In genomic region chr5:174555726-174556125, GRCh38 we compare ENCODE assay signal across 31 cellular contexts.
"Had no signal": no experiment of that assay in that cellular context is flagged by ENCODE, and none has a peak within 500 bp of the region (broad histone marks: within the 10 kb centered on the region; RNA-seq: fewer than 3 reads in every experiment).

No MANE protein-coding gene starts in this region.

- DNase-seq: activated B cell treated with CpG ODN at 0.5 μM for 24 hours; activated CD4-positive, alpha-beta memory T cell treated with anti-CD3 and anti-CD28 coated beads for 36 hours; activated CD4-positive, alpha-beta T cell treated with anti-CD3 and anti-CD28 coated beads, Interleukin-2, amount 10 ng/mL, durations not matched to agents 24 days and 14 days; activated CD8-positive, alpha-beta memory T cell treated with anti-CD3 and anti-CD28 coated beads, Interleukin-2, amount 10 ng/mL, durations not matched to agents 7 days and 5 days; activated CD8-positive, alpha-beta memory T cell treated with anti-CD3 and anti-CD28 coated beads, Interleukin-2, amount 50 U/mL, for 4 hours; activated CD8-positive, alpha-beta T cell treated with anti-CD3 and anti-CD28 coated beads, Interleukin-2, amount 10 ng/mL, durations not matched to agents 7 days and 5 days; activated effector memory CD4-positive, alpha-beta T cell treated with anti-CD3 and anti-CD28 coated beads, Interleukin-2, amount 50 U/mL, for 16 hours; activated naive CD4-positive, alpha-beta T cell treated with anti-CD3 and anti-CD28 coated beads, Interleukin-2, amount 10 ng/mL, durations not matched to agents 7 days and 5 days; activated naive CD8-positive, alpha-beta T cell treated with anti-CD3 and anti-CD28 coated beads, Interleukin-2, amount 10 ng/mL, durations not matched to agents 7 days and 5 days; activated T-cell treated with anti-CD3 and anti-CD28 coated beads, Interleukin-2, amount 50 U/mL, for 1 hour; activated T-cell treated with anti-CD3 and anti-CD28 coated beads, Interleukin-2, amount 50 U/mL, for 48 hours; brain microvascular endothelial cell; cortex of kidney; dermis blood vessel endothelial cell; effector CD8-positive, alpha-beta T cell; foreskin fibroblast; gastrocnemius medialis; glutamatergic neuron; heart left ventricle; T-helper 1 cell; T-helper 17 cell; T1000; WERI-Rb-1 had no signal

- H3K9me3 Mint-ChIP-seq: activated naive CD8-positive, alpha-beta T cell treated with anti-CD3 and anti-CD28 coated beads, Interleukin-2, amount 10 ng/mL, durations not matched to agents 7 days and 5 days; activated T-helper 2 cell treated with anti-CD3 and anti-CD28 coated beads, Interferon-gamma antibody, Interleukin-2, Interleukin-4, amounts not matched to agents 10 μg/mL and 5 μg/mL and 100 μg/mL, durations not matched to agents 14 hours and 24 hours and 36 hours; T-helper 2 cell treated with Interferon-gamma antibody and Interleukin-4, amounts not matched to agents 5 μg/mL and 100 μg/mL, for 36 hours had no signal

- H3K27me3 Mint-ChIP-seq: activated B cell treated with CpG ODN at 0.5 μM for 24 hours; activated CD4-positive, alpha-beta T cell treated with anti-CD3 and anti-CD28 coated beads, Interleukin-2, amount 10 ng/mL, durations not matched to agents 24 days and 14 days; activated CD8-positive, alpha-beta memory T cell treated with anti-CD3 and anti-CD28 coated beads, Interleukin-2, amount 10 ng/mL, durations not matched to agents 7 days and 5 days; activated naive CD4-positive, alpha-beta T cell treated with anti-CD3 and anti-CD28 coated beads, Interleukin-2, amount 10 ng/mL, durations not matched to agents 7 days and 5 days; activated naive CD8-positive, alpha-beta T cell treated with anti-CD3 and anti-CD28 coated beads, Interleukin-2, amount 10 ng/mL, durations not matched to agents 7 days and 5 days; central memory CD8-positive, alpha-beta T cell had no signal

- H3K4me3 Mint-ChIP-seq: activated B cell treated with CpG ODN at 0.5 μM for 24 hours; activated CD4-positive, alpha-beta memory T cell treated with anti-CD3 and anti-CD28 coated beads for 36 hours; activated CD4-positive, alpha-beta T cell treated with anti-CD3 and anti-CD28 coated beads, Interleukin-2, amount 10 ng/mL, durations not matched to agents 24 days and 14 days; activated CD8-positive, alpha-beta memory T cell treated with anti-CD3 and anti-CD28 coated beads, Interleukin-2, amount 10 ng/mL, durations not matched to agents 7 days and 5 days; activated CD8-positive, alpha-beta T cell treated with anti-CD3 and anti-CD28 coated beads, Interleukin-2, amount 10 ng/mL, durations not matched to agents 7 days and 5 days; activated naive CD4-positive, alpha-beta T cell treated with anti-CD3 and anti-CD28 coated beads, Interleukin-2, amount 10 ng/mL, durations not matched to agents 7 days and 5 days; activated naive CD8-positive, alpha-beta T cell treated with anti-CD3 and anti-CD28 coated beads, Interleukin-2, amount 10 ng/mL, durations not matched to agents 7 days and 5 days; activated T-helper 1 cell treated with anti-CD3 and anti-CD28 coated beads, Interleukin-12 subunit alpha, Interleukin-12 subunit beta, Interleukin-2, Interleukin-4 antibody, amounts not matched to agents 30 ng/mL and 10 ng/mL and 1 ng/mL, durations not matched to agents 14 hours and 24 hours and 36 hours; central memory CD8-positive, alpha-beta T cell; T-helper 17 cell; T-helper 2 cell treated with Interferon-gamma antibody and Interleukin-4, amounts not matched to agents 5 μg/mL and 100 μg/mL, for 36 hours had no signal

- H3K36me3 Mint-ChIP-seq: activated CD4-positive, alpha-beta memory T cell treated with anti-CD3 and anti-CD28 coated beads for 36 hours; activated CD8-positive, alpha-beta memory T cell treated with anti-CD3 and anti-CD28 coated beads, Interleukin-2, amount 10 ng/mL, durations not matched to agents 7 days and 5 days; activated naive CD4-positive, alpha-beta T cell treated with anti-CD3 and anti-CD28 coated beads, Interleukin-2, amount 10 ng/mL, durations not matched to agents 7 days and 5 days; activated naive CD4-positive, alpha-beta T cell treated with anti-CD3 and anti-CD28 coated beads, Interleukin-2, amount 50 U/mL, for 72 hours; activated naive CD8-positive, alpha-beta T cell treated with anti-CD3 and anti-CD28 coated beads, Interleukin-2, amount 10 ng/mL, durations not matched to agents 7 days and 5 days had no signal

- FAIRE-seq: bronchial epithelial cell, endometrium, endothelial cell of umbilical vein had no signal

- H3K4me1 Mint-ChIP-seq: activated B cell treated with CpG ODN at 0.5 μM for 24 hours; activated CD4-positive, alpha-beta T cell treated with anti-CD3 and anti-CD28 coated beads, Interleukin-2, amount 10 ng/mL, durations not matched to agents 24 days and 14 days; activated CD8-positive, alpha-beta memory T cell treated with anti-CD3 and anti-CD28 coated beads, Interleukin-2, amount 10 ng/mL, durations not matched to agents 7 days and 5 days; activated naive CD4-positive, alpha-beta T cell treated with anti-CD3 and anti-CD28 coated beads, Interleukin-2, amount 10 ng/mL, durations not matched to agents 7 days and 5 days; activated naive CD8-positive, alpha-beta T cell treated with anti-CD3 and anti-CD28 coated beads, Interleukin-2, amount 10 ng/mL, durations not matched to agents 7 days and 5 days; central memory CD8-positive, alpha-beta T cell; T-helper 17 cell had no signal

- H3K27ac Mint-ChIP-seq: activated B cell treated with CpG ODN at 0.5 μM for 24 hours; activated CD4-positive, alpha-beta memory T cell treated with anti-CD3 and anti-CD28 coated beads for 36 hours; activated CD4-positive, alpha-beta T cell treated with anti-CD3 and anti-CD28 coated beads, Interleukin-2, amount 10 ng/mL, durations not matched to agents 24 days and 14 days; activated CD8-positive, alpha-beta memory T cell treated with anti-CD3 and anti-CD28 coated beads, Interleukin-2, amount 10 ng/mL, durations not matched to agents 7 days and 5 days; activated CD8-positive, alpha-beta T cell treated with anti-CD3 and anti-CD28 coated beads, Interleukin-2, amount 10 ng/mL, durations not matched to agents 7 days and 5 days; activated naive CD4-positive, alpha-beta T cell treated with anti-CD3 and anti-CD28 coated beads, Interleukin-2, amount 10 ng/mL, durations not matched to agents 7 days and 5 days; activated naive CD4-positive, alpha-beta T cell treated with anti-CD3 and anti-CD28 coated beads, Interleukin-2, amount 50 U/mL, for 72 hours; activated naive CD8-positive, alpha-beta T cell treated with anti-CD3 and anti-CD28 coated beads, Interleukin-2, amount 10 ng/mL, durations not matched to agents 7 days and 5 days; activated T-helper 1 cell treated with anti-CD3 and anti-CD28 coated beads, Interleukin-12 subunit alpha, Interleukin-12 subunit beta, Interleukin-2, Interleukin-4 antibody, amounts not matched to agents 30 ng/mL and 10 ng/mL and 1 ng/mL, durations not matched to agents 14 hours and 24 hours and 36 hours; activated T-helper 2 cell treated with anti-CD3 and anti-CD28 coated beads, Interferon-gamma antibody, Interleukin-2, Interleukin-4, amounts not matched to agents 10 μg/mL and 5 μg/mL and 100 μg/mL, durations not matched to agents 14 hours and 24 hours and 36 hours; T-helper 17 cell; T-helper 2 cell treated with Interferon-gamma antibody and Interleukin-4, amounts not matched to agents 5 μg/mL and 100 μg/mL, for 36 hours had no signal
